9 cellular contexts compared by ENCODE assay signal in genomic region chr2:19786408-19787058, GRCh38.
DNase-seq lines count a peak whose midpoint lies in the region; ATAC-seq, FAIRE-seq and TF ChIP-seq lines count a peak whose summit lies in the region.
"Had no signal": no experiment of that assay in that cellular context is flagged by ENCODE, and none has a peak within 500 bp of the region (broad histone marks: within the 10 kb centered on the region; RNA-seq: fewer than 3 reads in every experiment).

No MANE protein-coding gene starts in this region.

- DNase-seq in ascending aorta (ENCODE audit: low spot score in 2 of 2) (peak in 1 of 2 donors; percentile 40), skeletal muscle cell (ENCODE audit: low read depth) (peak; percentile 50), tibial nerve (ENCODE audit: low spot score in 2 of 2) (no peak), DMS79 treated with DMSO at 0.1 percent for 48 hours (lab: John Stamatoyannopoulos, UW) (no peak), GM19239 (ENCODE audit: insufficient read length, low spot score) (no peak), SJCRH30 (no peak)

- TF ChIP-seq POLR2A in tibial nerve (IDR thresholded peaks at IDR 0.05) = no peak

- 84 to 88% methylated on average over 5 of the region's 5 CpGs for WGBS in tibial nerve, 2 donors

- FAIRE-seq in GM19239 (lab: Jason Lieb, UNC) = no peak
- FAIRE-seq: colon had no signal

- TF ChIP-seq EP300 in tibial nerve (IDR thresholded peaks at IDR 0.05) = no peak

- H3K27ac ChIP-seq in ascending aorta = peak overlapping the region; percentile 63 to 84
- no peak overlapping the region for H3K27ac ChIP-seq in tibial nerve
- H3K27ac ChIP-seq in SJCRH30 = no peak overlapping the region

- H3K27me3 ChIP-seq in ascending aorta (no peaks in the 10 kb centered on the region), tibial nerve (no peaks in the 10 kb centered on the region), SJCRH30 (no peaks in the 10 kb centered on the region)

- H3K9me3 ChIP-seq in ascending aorta (no peaks in the 10 kb centered on the region), tibial nerve (no peaks in the 10 kb centered on the region), SJCRH30 (replicated peaks) (no peaks in the 10 kb centered on the region)

- intact Hi-C loops in ascending aorta (cut with DNase I) = loop anchor here (2.0 kb wide), 1 partner anchor 14 kb away; no protein-coding TSS in a partner anchor

- H3K36me3 ChIP-seq in ascending aorta (no peaks in the 10 kb centered on the region), tibial nerve (no peaks in the 10 kb centered on the region), SJCRH30 (no peaks in the 10 kb centered on the region)

- H3K4me3 ChIP-seq in ascending aorta (no peak overlapping the region), skeletal muscle cell (ENCODE audit: low read depth, low read length) (no peak overlapping the region), tibial nerve (no peak overlapping the region), SJCRH30 (no peak overlapping the region)

- H3K4me1 ChIP-seq in ascending aorta (peaks cover 6 to 19% of the 10 kb centered on the region in 2 donors), tibial nerve (no peaks in the 10 kb centered on the region), SJCRH30 (peaks cover 20% of the 10 kb centered on the region)

- peak; percentile 74 for ATAC-seq in GM19455 (IDR thresholded peaks at IDR 0.05; ENCODE audit: unreplicated experiment)
- ATAC-seq in HG03342 (IDR thresholded peaks at IDR 0.05; ENCODE audit: unreplicated experiment) = peak; percentile 79

- TF ChIP-seq CTCF in ascending aorta (IDR thresholded peaks at IDR 0.05) (no peak), tibial nerve (IDR thresholded peaks at IDR 0.05) (no peak)

Comparison
In these comparisons a context has a peak if more than half of its experiments do, and no peak if none do; other contexts are left out.
1. H3K27ac ChIP-seq: peak in ascending aorta (2 of 2); none in tibial nerve (0 of 4) and SJCRH30 (single experiment).